1 cellular context compared by ENCODE assay signal in genomic region chr12:32000373-32001005, GRCh38.
TF ChIP-seq lines count a peak whose summit lies in the region.

No MANE protein-coding gene starts in this region.

TF ChIP-seq in K562, 482 proteins besides CTCF, POLR2A, EP300 and RAD21 (continued from another document and continues in another):
- TF ChIP-seq ARID4B (CRISPR knock-in tag; IDR thresholded peaks at IDR 0.05) (no peak), DACH1 (IDR thresholded peaks at IDR 0.05; ENCODE audit: partially characterized antibody) (no peak), TAF9B (IDR thresholded peaks at IDR 0.05; ENCODE audit: partially characterized antibody) (peak; percentile 60), ZNF518B (CRISPR knock-in tag; IDR thresholded peaks at IDR 0.05) (no peak), ZBTB43 (CRISPR knock-in tag; IDR thresholded peaks at IDR 0.05) (no peak), NR2C1 (IDR thresholded peaks at IDR 0.05) (0 out of 2 replicates have a peak, but pooled peaks have one; percentile 22), NR2C1 (tag; IDR thresholded peaks at IDR 0.05) (0 out of 2 replicates have a peak, but pooled peaks have one; percentile 32), TEAD2 (tag; IDR thresholded peaks at IDR 0.05) (peak; percentile 80; the same call in 1 of the 2 replicates), PHB (CRISPR knock-in tag; IDR thresholded peaks at IDR 0.05) (no peak), GABPB2 (CRISPR knock-in tag; conservative IDR thresholded peaks at IDR 0.05) (no peak), ZNF668 (CRISPR knock-in tag; IDR thresholded peaks at IDR 0.05) (no peak), COPS2 (conservative IDR thresholded peaks at IDR 0.05) (no peak), ZNF277 (CRISPR knock-in tag; IDR thresholded peaks at IDR 0.05; ENCODE audit: borderline replicate concordance) (no peak), SETDB1 (IDR thresholded peaks at IDR 0.05; ENCODE audit: low read length) (no peak), KLF16 (IDR thresholded peaks at IDR 0.05) (peak; percentile 95), FOXM1 (IDR thresholded peaks at IDR 0.05; ENCODE audit: low read depth) (peak; percentile 95), FOXM1 (CRISPR knock-in tag; IDR thresholded peaks at IDR 0.05; ENCODE audit: low read depth) (no peak), NFXL1 (CRISPR knock-in tag; IDR thresholded peaks at IDR 0.05) (no peak), MED1 (CRISPR knock-in tag; IDR thresholded peaks at IDR 0.05; ENCODE audit: borderline replicate concordance) (no peak), ZNF165 (CRISPR knock-in tag; IDR thresholded peaks at IDR 0.05; ENCODE audit: borderline replicate concordance) (no peak), ZNF121 (CRISPR knock-in tag; conservative IDR thresholded peaks at IDR 0.05) (no peak), POLR3G (IDR thresholded peaks at IDR 0.05; ENCODE audit: extremely low read depth, insufficient read length, insufficient replicate concordance) (no peak), E2F4 (CRISPR knock-in tag; IDR thresholded peaks at IDR 0.05; ENCODE audit: low read depth) (no peak), SIRT6 (IDR thresholded peaks at IDR 0.05; ENCODE audit: low read depth, low read length) (no peak), ZNF280B (CRISPR knock-in tag; IDR thresholded peaks at IDR 0.05) (no peak), USF1 (CRISPR knock-in tag; IDR thresholded peaks at IDR 0.05) (no peak), FUS (optimal IDR thresholded peaks at IDR 0.05; ENCODE audit: low read depth, low read length) (no peak), TCF3 (CRISPR knock-in tag; IDR thresholded peaks at IDR 0.05) (peak; percentile 96), NCOA1 (IDR thresholded peaks at IDR 0.05; ENCODE audit: low read depth) (peak; percentile 84; the same call in 1 of the 2 replicates), ETV6 (IDR thresholded peaks at IDR 0.05; ENCODE audit: borderline replicate concordance in 1 of 2, low read depth in 2 of 2, low read length in 1 of 2) (no peak), ETV6 (CRISPR knock-in tag; IDR thresholded peaks at IDR 0.05; ENCODE audit: borderline replicate concordance) (no peak), BRF2 (IDR thresholded peaks at IDR 0.05; ENCODE audit: borderline replicate concordance, insufficient read depth, insufficient read length) (no peak), CSDE1 (IDR thresholded peaks at IDR 0.05) (no peak), CBX8 (IDR thresholded peaks at IDR 0.05; ENCODE audit: borderline replicate concordance, extremely low read depth, low read depth, low read length, poor library complexity, severe bottlenecking) (no peak), SP2 (IDR thresholded peaks at IDR 0.05; ENCODE audit: extremely low read depth, low read depth, low read length, poor library complexity, severe bottlenecking) (no peak), SMARCA5 (IDR thresholded peaks at IDR 0.05) (no peak), PTRF (tag; IDR thresholded peaks at IDR 0.05) (no peak), ILF3 (IDR thresholded peaks at IDR 0.05; ENCODE audit: borderline replicate concordance) (peak; percentile 89; the same call in 1 of the 2 replicates)
- TF ChIP-seq, protein P1, sequence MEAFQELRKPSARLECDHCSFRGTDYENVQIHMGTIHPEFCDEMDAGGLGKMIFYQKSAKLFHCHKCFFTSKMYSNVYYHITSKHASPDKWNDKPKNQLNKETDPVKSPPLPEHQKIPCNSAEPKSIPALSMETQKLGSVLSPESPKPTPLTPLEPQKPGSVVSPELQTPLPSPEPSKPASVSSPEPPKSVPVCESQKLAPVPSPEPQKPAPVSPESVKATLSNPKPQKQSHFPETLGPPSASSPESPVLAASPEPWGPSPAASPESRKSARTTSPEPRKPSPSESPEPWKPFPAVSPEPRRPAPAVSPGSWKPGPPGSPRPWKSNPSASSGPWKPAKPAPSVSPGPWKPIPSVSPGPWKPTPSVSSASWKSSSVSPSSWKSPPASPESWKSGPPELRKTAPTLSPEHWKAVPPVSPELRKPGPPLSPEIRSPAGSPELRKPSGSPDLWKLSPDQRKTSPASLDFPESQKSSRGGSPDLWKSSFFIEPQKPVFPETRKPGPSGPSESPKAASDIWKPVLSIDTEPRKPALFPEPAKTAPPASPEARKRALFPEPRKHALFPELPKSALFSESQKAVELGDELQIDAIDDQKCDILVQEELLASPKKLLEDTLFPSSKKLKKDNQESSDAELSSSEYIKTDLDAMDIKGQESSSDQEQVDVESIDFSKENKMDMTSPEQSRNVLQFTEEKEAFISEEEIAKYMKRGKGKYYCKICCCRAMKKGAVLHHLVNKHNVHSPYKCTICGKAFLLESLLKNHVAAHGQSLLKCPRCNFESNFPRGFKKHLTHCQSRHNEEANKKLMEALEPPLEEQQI (IDR thresholded peaks at IDR 0.05): peak; percentile 95
- TF ChIP-seq, protein P2, sequence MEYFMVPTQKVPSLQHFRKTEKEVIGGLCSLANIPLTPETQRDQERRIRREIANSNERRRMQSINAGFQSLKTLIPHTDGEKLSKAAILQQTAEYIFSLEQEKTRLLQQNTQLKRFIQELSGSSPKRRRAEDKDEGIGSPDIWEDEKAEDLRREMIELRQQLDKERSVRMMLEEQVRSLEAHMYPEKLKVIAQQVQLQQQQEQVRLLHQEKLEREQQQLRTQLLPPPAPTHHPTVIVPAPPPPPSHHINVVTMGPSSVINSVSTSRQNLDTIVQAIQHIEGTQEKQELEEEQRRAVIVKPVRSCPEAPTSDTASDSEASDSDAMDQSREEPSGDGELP (CRISPR knock-in tag; IDR thresholded peaks at IDR 0.05; ENCODE audit: borderline replicate concordance): no peak
- TF ChIP-seq, protein P3, sequence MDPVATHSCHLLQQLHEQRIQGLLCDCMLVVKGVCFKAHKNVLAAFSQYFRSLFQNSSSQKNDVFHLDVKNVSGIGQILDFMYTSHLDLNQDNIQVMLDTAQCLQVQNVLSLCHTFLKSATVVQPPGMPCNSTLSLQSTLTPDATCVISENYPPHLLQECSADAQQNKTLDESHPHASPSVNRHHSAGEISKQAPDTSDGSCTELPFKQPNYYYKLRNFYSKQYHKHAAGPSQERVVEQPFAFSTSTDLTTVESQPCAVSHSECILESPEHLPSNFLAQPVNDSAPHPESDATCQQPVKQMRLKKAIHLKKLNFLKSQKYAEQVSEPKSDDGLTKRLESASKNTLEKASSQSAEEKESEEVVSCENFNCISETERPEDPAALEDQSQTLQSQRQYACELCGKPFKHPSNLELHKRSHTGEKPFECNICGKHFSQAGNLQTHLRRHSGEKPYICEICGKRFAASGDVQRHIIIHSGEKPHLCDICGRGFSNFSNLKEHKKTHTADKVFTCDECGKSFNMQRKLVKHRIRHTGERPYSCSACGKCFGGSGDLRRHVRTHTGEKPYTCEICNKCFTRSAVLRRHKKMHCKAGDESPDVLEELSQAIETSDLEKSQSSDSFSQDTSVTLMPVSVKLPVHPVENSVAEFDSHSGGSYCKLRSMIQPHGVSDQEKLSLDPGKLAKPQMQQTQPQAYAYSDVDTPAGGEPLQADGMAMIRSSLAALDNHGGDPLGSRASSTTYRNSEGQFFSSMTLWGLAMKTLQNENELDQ (CRISPR knock-in tag; IDR thresholded peaks at IDR 0.05; ENCODE audit: borderline replicate concordance): no peak
